20 cellular contexts compared by ENCODE assay signal in the genomic region with DNA sequence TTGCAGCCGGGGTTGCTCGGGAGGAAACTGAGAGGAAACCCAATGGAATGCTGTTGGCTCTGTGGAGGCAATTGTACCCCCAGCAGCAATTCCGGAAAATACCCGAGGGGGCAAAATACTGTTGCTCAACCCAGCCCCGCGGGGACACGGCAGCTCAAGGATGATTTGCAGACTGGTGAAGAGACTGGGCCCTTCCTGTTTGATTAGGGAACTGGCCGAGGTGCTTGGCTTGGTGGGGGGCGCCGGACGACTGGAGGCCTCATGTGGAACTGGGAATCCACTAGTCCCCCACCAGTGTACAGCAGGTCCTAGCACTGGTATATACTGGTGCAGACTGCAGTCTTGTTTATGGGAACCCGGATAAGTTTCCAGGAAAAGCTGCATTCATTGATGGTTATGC.
"Had no signal": no experiment of that assay in that cellular context is flagged by ENCODE, and none has a peak within 500 bp of the region (broad histone marks: within the 10 kb centered on the region; RNA-seq: fewer than 3 reads in every experiment).

No MANE protein-coding gene starts in this region.

- DNase-seq: activated CD4-positive, alpha-beta memory T cell treated with anti-CD3 and anti-CD28 coated beads, Interleukin-2, amount 10 ng/mL, durations not matched to agents 7 days and 5 days; activated CD4-positive, alpha-beta T cell treated with anti-CD3 and anti-CD28 coated beads for 36 hours; activated CD4-positive, alpha-beta T cell treated with anti-CD3 and anti-CD28 coated beads, Interleukin-2, amount 50 U/mL, for 1 hour; activated gamma-delta T cell; activated naive CD4-positive, alpha-beta T cell treated with anti-CD3 and anti-CD28 coated beads for 36 hours; activated T-cell treated with anti-CD3 and anti-CD28 coated beads for 4 hours; activated T-cell treated with anti-CD3 and anti-CD28 coated beads, Interleukin-2, amount 50 U/mL, for 48 hours; amygdala; MM.1S; NCI-H1092; NCI-H1417; NCI-H1930; NCI-H2227 treated with DMSO at 0.1 percent for 48 hours; NCI-H446 treated with DMSO at 0.1 percent for 48 hours; NCI-H748 treated with DMSO at 0.1 percent for 48 hours; PC-9; SHP77 treated with DMSO at 0.1 percent for 48 hours; T-helper 1 cell; WERI-Rb-1 had no signal

- H3K4me3 ChIP-seq: cardiac muscle cell, PC-9 had no signal
